In genomic region chr19:48636859-48637448, GRCh38 we compare ENCODE assay signal across 8 cellular contexts. TPM values are rescaled to one million over a fixed set of nuclear protein-coding genes. Genes with fewer than 3 reads are reported as not detected.
DNase-seq lines count a peak whose midpoint lies in the region; ATAC-seq lines count a peak whose summit lies in the region.

Gene DBP, minus strand, starts transcription at chr19:48637379. Its CDS starts 385 bp downstream, at chr19:48636994.

- H3K27ac ChIP-seq in Karpas-422 (ENCODE audit: low read length) = peak within 1 kb of the TSS; percentile 89

- peak within 1 kb of the TSS; percentile 86 for H3K4me2 ChIP-seq in Karpas-422 (ENCODE audit: low read depth, low read length, poor library complexity, severe bottlenecking)
- peak within 1 kb of the TSS; percentile 89 for H3K4me2 ChIP-seq in skeletal muscle satellite cell (ENCODE audit: low read length)

- H3K4me3 ChIP-seq in Karpas-422 (ENCODE audit: low read length) (peak within 1 kb of the TSS; percentile 88), skeletal muscle satellite cell (ENCODE audit: low read length) (peak within 1 kb of the TSS; percentile 68)

- H3K79me2 ChIP-seq in Karpas-422 (ENCODE audit: low read length) = peaks cover 4% of the 10 kb centered on the region; the same call in 1 of the 2 replicates

- no peaks in the 10 kb centered on the region; the same call in 1 of the 2 replicates for H3K9me2 ChIP-seq in Karpas-422 (replicated peaks; ENCODE audit: insufficient read depth, low read length)

- intact Hi-C loops in activated T-helper 2 cell treated with anti-CD3 and anti-CD28 coated beads, Interferon-gamma antibody, Interleukin-2, Interleukin-4, amounts not matched to agents 10 μg/mL and 5 μg/mL and 100 μg/mL, durations not matched to agents 14 hours and 24 hours and 36 hours (cut with micrococcal nuclease) = loop anchor here (1.0 to 10.0 kb wide), 3 partner anchors 18 to 480 kb away; partner anchors contain the start of genes C19orf73, EMP3, PPFIA3 and RPL18

- no peaks in the 10 kb centered on the region for H3K36me3 Mint-ChIP-seq in activated T-helper 2 cell treated with anti-CD3 and anti-CD28 coated beads, Interferon-gamma antibody, Interleukin-2, Interleukin-4, amounts not matched to agents 10 μg/mL and 5 μg/mL and 100 μg/mL, durations not matched to agents 14 hours and 24 hours and 36 hours (ENCODE audit: low read depth)

- no peaks in the 10 kb centered on the region for H3K9me3 ChIP-seq in Karpas-422 (ENCODE audit: low read length)
- no peaks in the 10 kb centered on the region for H3K9me3 ChIP-seq in skeletal muscle satellite cell (replicated peaks; ENCODE audit: low read length)

- no peaks in the 10 kb centered on the region for H3K9me3 Mint-ChIP-seq in activated T-helper 2 cell treated with anti-CD3 and anti-CD28 coated beads, Interferon-gamma antibody, Interleukin-2, Interleukin-4, amounts not matched to agents 10 μg/mL and 5 μg/mL and 100 μg/mL, durations not matched to agents 14 hours and 24 hours and 36 hours

- DNase-seq in NCI-H2227 (lab: John Stamatoyannopoulos, UW; ENCODE audit: unreplicated experiment) (peak; percentile 71), NCI-H2227 treated with DMSO at 0.1 percent for 48 hours (lab: John Stamatoyannopoulos, UW) (no peak), Karpas-422 (no peak), hepatic stellate cell (ENCODE audit: low spot score) (peak; percentile 69), NCI-H1436 (lab: John Stamatoyannopoulos, UW) (no peak)
- DNase-seq in activated T-helper 2 cell treated with anti-CD3 and anti-CD28 coated beads, Interferon-gamma antibody, Interleukin-2, Interleukin-4, amounts not matched to agents 10 μg/mL and 5 μg/mL and 100 μg/mL, durations not matched to agents 14 hours and 24 hours and 36 hours (ENCODE audit: low spot score) = no peak

- peak within 1 kb of the TSS; percentile 98 for H3K27ac Mint-ChIP-seq in activated T-helper 2 cell treated with anti-CD3 and anti-CD28 coated beads, Interferon-gamma antibody, Interleukin-2, Interleukin-4, amounts not matched to agents 10 μg/mL and 5 μg/mL and 100 μg/mL, durations not matched to agents 14 hours and 24 hours and 36 hours

- peak within 1 kb of the TSS; percentile 83 for H3K4me3 Mint-ChIP-seq in activated T-helper 2 cell treated with anti-CD3 and anti-CD28 coated beads, Interferon-gamma antibody, Interleukin-2, Interleukin-4, amounts not matched to agents 10 μg/mL and 5 μg/mL and 100 μg/mL, durations not matched to agents 14 hours and 24 hours and 36 hours (ENCODE audit: low read depth)

- H3K36me3 ChIP-seq in Karpas-422 (ENCODE audit: insufficient read depth, low read length) (no peaks in the 10 kb centered on the region), skeletal muscle satellite cell (ENCODE audit: insufficient read depth, low read length) (no peaks in the 10 kb centered on the region)

- H3K4me1 Mint-ChIP-seq in activated T-helper 2 cell treated with anti-CD3 and anti-CD28 coated beads, Interferon-gamma antibody, Interleukin-2, Interleukin-4, amounts not matched to agents 10 μg/mL and 5 μg/mL and 100 μg/mL, durations not matched to agents 14 hours and 24 hours and 36 hours (ENCODE audit: low read depth) = peaks cover 33% of the 10 kb centered on the region

- H2AFZ ChIP-seq in Karpas-422 (ENCODE audit: low read length) = peak within 1 kb of the TSS; percentile 91; the same call in 1 of the 2 replicates

- peak within 1 kb of the TSS; percentile 83 for H3K9ac ChIP-seq in Karpas-422 (ENCODE audit: low read length)
- peak within 1 kb of the TSS; percentile 80 for H3K9ac ChIP-seq in skeletal muscle satellite cell (ENCODE audit: low read depth, low read length)

- H3K27me3 ChIP-seq in Karpas-422 (ENCODE audit: low read length) (no peaks in the 10 kb centered on the region), skeletal muscle satellite cell (ENCODE audit: control insufficient read depth, insufficient read depth, low read length) (no peaks in the 10 kb centered on the region)

- no peak for ATAC-seq in GM18868 (IDR thresholded peaks at IDR 0.05; ENCODE audit: unreplicated experiment)

- peaks cover 48% of the 10 kb centered on the region for H3K4me1 ChIP-seq in Karpas-422 (ENCODE audit: low read length)
- H3K4me1 ChIP-seq in skeletal muscle satellite cell (ENCODE audit: control insufficient read depth, insufficient read depth, low read length) = peaks cover 47% of the 10 kb centered on the region

- peaks cover 4% of the 10 kb centered on the region for H3K27me3 Mint-ChIP-seq in activated T-helper 2 cell treated with anti-CD3 and anti-CD28 coated beads, Interferon-gamma antibody, Interleukin-2, Interleukin-4, amounts not matched to agents 10 μg/mL and 5 μg/mL and 100 μg/mL, durations not matched to agents 14 hours and 24 hours and 36 hours (ENCODE audit: low read depth)

- H4K20me1 ChIP-seq in Karpas-422 (ENCODE audit: insufficient read depth, low read depth, low read length) = no peaks in the 10 kb centered on the region

RNA-seq across cellular contexts. Expression of gene DBP, which starts in this region (rescaled TPM):
- total RNA-seq in Karpas-422 (2014; rRNA removed; shearing (Covaris generic); ENCODE audit: low replicate concordance) = 8.5 and 16.4 TPM in 2 replicates
- total RNA-seq in activated T-helper 2 cell treated with anti-CD3 and anti-CD28 coated beads, Interferon-gamma antibody, Interleukin-2, Interleukin-4, amounts not matched to agents 10 μg/mL and 5 μg/mL and 100 μg/mL, durations not matched to agents 14 hours and 24 hours and 36 hours = 7.3 and 7.9 TPM in 2 replicates
- total RNA-seq in skeletal muscle satellite cell (2012; rRNA removed) = 1.7 and 3.0 TPM in 2 replicates

Comparison
In these comparisons a context has a peak if more than half of its experiments do, and no peak if none do; other contexts are left out.
1. DNase-seq: peak in NCI-H2227 (single experiment) and hepatic stellate cell (single experiment); none in NCI-H2227 treated with DMSO at 0.1 percent for 48 hours (single experiment), Karpas-422 (single experiment), activated T-helper 2 cell treated with anti-CD3 and anti-CD28 coated beads, Interferon-gamma antibody, Interleukin-2, Interleukin-4, amounts not matched to agents 10 μg/mL and 5 μg/mL and 100 μg/mL, durations not matched to agents 14 hours and 24 hours and 36 hours (single experiment) and NCI-H1436 (single experiment).